ENCODE assay signal across 14 cellular contexts in genomic region chr22:19851291-19852176, GRCh38. TPM values are rescaled to one million over a fixed set of nuclear protein-coding genes. Genes with fewer than 3 reads are reported as not detected.
DNase-seq lines count a peak whose midpoint lies in the region; ATAC-seq and TF ChIP-seq lines count a peak whose summit lies in the region.
"Had no signal": no experiment of that assay in that cellular context is flagged by ENCODE, and none has a peak within 500 bp of the region (broad histone marks: within the 10 kb centered on the region; RNA-seq: fewer than 3 reads in every experiment).

No MANE protein-coding gene starts in this region.

- no TSS peak for BruUV-seq in MCF 10A (replicated peaks; lab: Mats Ljungman, UMichigan)

- CTCF ChIA-PET in MCF 10A (lab: Yijun Ruan, JAX), result interaction anchor here (0.6 to 1.7 kb wide), 5 partner anchors 29 to 121 kb away, joined by 3 to 6 read pairs (median 4); no protein-coding TSS in a partner anchor

- H2BK5ac ChIP-seq in trophoblast cell (ENCODE audit: low read depth, low read length, poor library complexity), result no peak overlapping the region

- H3K23ac ChIP-seq in trophoblast cell (ENCODE audit: low read length), result no peak overlapping the region

- intact Hi-C loops in MCF 10A (cut with micrococcal nuclease), result no loop called here

- H3K4me1 ChIP-seq in trophoblast cell (ENCODE audit: control insufficient read depth in 1 of 2, insufficient read depth in 2 of 2, low read length in 2 of 2), result peaks cover 38 to 53% of the 10 kb centered on the region in 2 experiments

- peak overlapping the region; percentile 22 for H3K4ac ChIP-seq in trophoblast cell (ENCODE audit: low read depth, low read length)

- peak overlapping the region; percentile 9 for H4K91ac ChIP-seq in trophoblast cell (ENCODE audit: low read depth, low read length)

- peak overlapping the region; percentile 38 for H3K14ac ChIP-seq in trophoblast cell (ENCODE audit: low read length)

- peaks cover 37% of the 10 kb centered on the region for H3K79me2 ChIP-seq in trophoblast cell (ENCODE audit: control insufficient read depth, insufficient read depth, low read length, poor library complexity)

- H3K9ac ChIP-seq in trophoblast cell (ENCODE audit: low read length), result no peak overlapping the region

- peak overlapping the region; percentile 35 for H3K4me3 Mint-ChIP-seq in activated T-cell treated with anti-CD3 and anti-CD28 coated beads, Interleukin-2, amount 50 U/mL, for 4 hours
- H3K4me3 Mint-ChIP-seq in MCF 10A (ENCODE audit: unreplicated experiment), result no peak overlapping the region

- H3K9me3 Mint-ChIP-seq in activated T-cell treated with anti-CD3 and anti-CD28 coated beads, Interleukin-2, amount 50 U/mL, for 4 hours, result no peaks in the 10 kb centered on the region
- H3K9me3 Mint-ChIP-seq in MCF 10A (ENCODE audit: unreplicated experiment), result no peaks in the 10 kb centered on the region

- H3K27ac Mint-ChIP-seq in MCF 10A (ENCODE audit: low read depth, unreplicated experiment), result peak overlapping the region; percentile 59

- no peak overlapping the region for H4K12ac ChIP-seq in trophoblast cell (ENCODE audit: low read depth, low read length)

- H3K9me3 ChIP-seq in trophoblast cell (ENCODE audit: insufficient read depth, low read depth, low read length), result peaks cover 2% of the 10 kb centered on the region
- H3K9me3 ChIP-seq: ascending aorta, neutrophil had no signal

- H2BK12ac ChIP-seq in trophoblast cell (ENCODE audit: low read length), result peak overlapping the region; percentile 8

- H3K36me3 Mint-ChIP-seq in activated T-cell treated with anti-CD3 and anti-CD28 coated beads, Interleukin-2, amount 50 U/mL, for 4 hours (ENCODE audit: insufficient read depth), result peaks cover 12% of the 10 kb centered on the region
- H3K36me3 Mint-ChIP-seq in MCF 10A (ENCODE audit: insufficient read depth, unreplicated experiment), result peaks cover 38% of the 10 kb centered on the region

- H2BK120ac ChIP-seq in trophoblast cell (ENCODE audit: insufficient read depth, low read length, poor library complexity), result no peak overlapping the region

- H3K4me3 ChIP-seq in HFF-Myc (replicated peaks; ENCODE audit: low read depth, low read length), result peak overlapping the region; percentile 96
- H3K4me3 ChIP-seq in trophoblast cell (ENCODE audit: low read depth, low read length), result no peak overlapping the region
- H3K4me3 ChIP-seq: ascending aorta had no signal

- ATAC-seq in activated T-cell treated with anti-CD3 and anti-CD28 coated beads, Interleukin-2, amount 50 U/mL, for 4 hours, result no peak
- ATAC-seq in HG02798 (IDR thresholded peaks at IDR 0.05; ENCODE audit: poor library complexity, unreplicated experiment), result no peak
- ATAC-seq in HG02970 (IDR thresholded peaks at IDR 0.05; ENCODE audit: low FRiP score, unreplicated experiment), result no peak
- ATAC-seq: left cardiac atrium had no signal

- H3K4me1 Mint-ChIP-seq in activated T-cell treated with anti-CD3 and anti-CD28 coated beads, Interleukin-2, amount 50 U/mL, for 4 hours (ENCODE audit: low read depth), result peaks cover 50% of the 10 kb centered on the region
- H3K4me1 Mint-ChIP-seq in MCF 10A (ENCODE audit: insufficient read depth, unreplicated experiment), result peaks cover 28% of the 10 kb centered on the region

- peak overlapping the region; percentile 2 for H3K18ac ChIP-seq in trophoblast cell (ENCODE audit: low read length)

- H3K27me3 ChIP-seq in trophoblast cell (ENCODE audit: insufficient read depth, low read length), result no peaks in the 10 kb centered on the region
- H3K27me3 ChIP-seq: ascending aorta, neutrophil had no signal

- peak overlapping the region; percentile 31 for H2AK5ac ChIP-seq in trophoblast cell (ENCODE audit: low read length)

- WGBS in trophoblast cell (ENCODE audit: extremely low coverage, insufficient coverage, insufficient read length), result no CpG with 5 or more reads among the region's 21 CpGs

- H3K79me1 ChIP-seq in trophoblast cell (ENCODE audit: low read length), result peaks cover 37% of the 10 kb centered on the region

- peaks cover 24 to 27% of the 10 kb centered on the region in 2 experiments for H3K36me3 ChIP-seq in trophoblast cell (ENCODE audit: control insufficient read depth in 1 of 2, insufficient read depth in 2 of 2, low read length in 2 of 2)

- POLR2A ChIA-PET in MCF 10A (lab: Yijun Ruan, JAX), result interaction anchor here (0.5 to 1.3 kb wide), 4 partner anchors 17 to 95 kb away, joined by 3 to 5 read pairs (median 3); no protein-coding TSS in a partner anchor

- TF ChIP-seq CTCF in HFF-Myc (IDR thresholded peaks at IDR 0.05; ENCODE audit: low read depth, low read length, missing control alignments) (no peak), MCF 10A (IDR thresholded peaks at IDR 0.05; ENCODE audit: unreplicated experiment) (no peak)

- no peak for DNase-seq in activated T-cell treated with anti-CD3 and anti-CD28 coated beads, Interleukin-2, amount 50 U/mL, for 4 hours
- no peak for DNase-seq in activated T-cell treated with anti-CD3 and anti-CD28 coated beads for 4 hours
- DNase-seq in HFF-Myc (ENCODE audit: extremely low read depth, low read depth), result no peak
- no peak for DNase-seq in MCF 10A (ENCODE audit: unreplicated experiment)
- no peak for DNase-seq in trophoblast cell
- DNase-seq in pons (ENCODE audit: low spot score), result no peak
- DNase-seq: activated CD4-positive, alpha-beta T cell treated with anti-CD3 and anti-CD28 coated beads, Interleukin-2, amount 50 U/mL, for 48 hours; effector memory CD4-positive, alpha-beta T cell; left cardiac atrium; MM.1S had no signal

- no peak overlapping the region for H4K8ac ChIP-seq in trophoblast cell (ENCODE audit: low read depth, low read length)

- H3K27ac ChIP-seq in trophoblast cell (ENCODE audit: low read depth, low read length), result peak overlapping the region; percentile 77
- H3K27ac ChIP-seq: ascending aorta, neutrophil had no signal

- H3K27me3 Mint-ChIP-seq in activated T-cell treated with anti-CD3 and anti-CD28 coated beads, Interleukin-2, amount 50 U/mL, for 4 hours (ENCODE audit: low read depth), result no peaks in the 10 kb centered on the region
- no peaks in the 10 kb centered on the region for H3K27me3 Mint-ChIP-seq in MCF 10A (ENCODE audit: insufficient read depth, unreplicated experiment)

- no peak overlapping the region for H2AFZ ChIP-seq in trophoblast cell (ENCODE audit: insufficient read depth, low read length, poor library complexity)

- H3K4me2 ChIP-seq in trophoblast cell (ENCODE audit: low read length), result no peak overlapping the region

RNA-seq across cellular contexts. Expression of gene GNB1L, which starts 3.1 kb away (rescaled TPM):
- total RNA-seq in activated T-cell treated with anti-CD3 and anti-CD28 coated beads, Interleukin-2, amount 50 U/mL, for 4 hours, result 10 to 100 TPM; 25.9 to 26.3 (median 26.0) TPM
- 4.3 and 7.1 TPM in 2 replicates for total RNA-seq in MCF 10A (2022)
- 10.4 and 11.5 TPM in 2 replicates for polyA plus RNA-seq in trophoblast cell (2013)

RNA-seq across cellular contexts. Expression of gene RTL10, which starts 3.1 kb away (rescaled TPM):
- 10 to 100 TPM; 13.7 to 19.5 (median 14.5) TPM for total RNA-seq in activated T-cell treated with anti-CD3 and anti-CD28 coated beads, Interleukin-2, amount 50 U/mL, for 4 hours
- 16.8 and 20.6 TPM in 2 replicates for total RNA-seq in MCF 10A (2022)
- 10.8 and 11.6 TPM in 2 replicates for polyA plus RNA-seq in trophoblast cell (2013)
